In the genomic region with DNA sequence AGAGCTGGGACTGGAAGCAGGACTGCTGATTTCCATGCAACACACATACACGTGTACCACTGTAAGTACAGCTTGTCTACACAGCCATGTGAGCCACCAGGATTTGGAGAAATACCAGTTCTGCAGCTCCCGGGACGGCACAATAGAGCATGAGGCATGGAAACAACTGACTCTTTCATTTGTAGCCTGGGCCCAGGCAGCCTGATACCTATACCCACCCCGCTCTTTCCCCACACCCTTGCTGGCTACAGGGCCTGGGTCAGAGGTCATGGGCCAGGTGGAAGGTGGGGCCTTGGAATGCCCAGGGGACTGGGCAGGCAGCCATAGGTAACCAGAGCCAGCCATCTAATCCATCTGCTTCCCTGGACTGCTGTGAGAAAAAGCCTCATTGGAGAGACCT, we compare ENCODE assay signal across 2 cellular contexts.
TF ChIP-seq lines count a peak whose summit lies in the region.

No MANE protein-coding gene starts in this region.

TF ChIP-seq in IMR-90, 13 proteins besides CTCF, POLR2A, EP300 and RAD21:
- no peak for TF ChIP-seq FOS (IDR thresholded peaks at IDR 0.05; ENCODE audit: low read depth, low read length)
- no peak for TF ChIP-seq CEBPB (IDR thresholded peaks at IDR 0.05; ENCODE audit: low read depth, low read length)
- TF ChIP-seq SMC3 (IDR thresholded peaks at IDR 0.05; ENCODE audit: low read depth, low read length), result no peak
- no peak for TF ChIP-seq MAFK (IDR thresholded peaks at IDR 0.05; ENCODE audit: low read depth, low read length)
- TF ChIP-seq RFX5 (IDR thresholded peaks at IDR 0.05; ENCODE audit: low read depth, low read length), result no peak
- TF ChIP-seq, protein P1, sequence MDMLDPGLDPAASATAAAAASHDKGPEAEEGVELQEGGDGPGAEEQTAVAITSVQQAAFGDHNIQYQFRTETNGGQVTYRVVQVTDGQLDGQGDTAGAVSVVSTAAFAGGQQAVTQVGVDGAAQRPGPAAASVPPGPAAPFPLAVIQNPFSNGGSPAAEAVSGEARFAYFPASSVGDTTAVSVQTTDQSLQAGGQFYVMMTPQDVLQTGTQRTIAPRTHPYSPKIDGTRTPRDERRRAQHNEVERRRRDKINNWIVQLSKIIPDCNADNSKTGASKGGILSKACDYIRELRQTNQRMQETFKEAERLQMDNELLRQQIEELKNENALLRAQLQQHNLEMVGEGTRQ (IDR thresholded peaks at IDR 0.05; ENCODE audit: low read depth, low read length), result no peak
- TF ChIP-seq MAZ (IDR thresholded peaks at IDR 0.05; ENCODE audit: borderline replicate concordance, low read depth, low read length), result no peak
- TF ChIP-seq, protein P2, sequence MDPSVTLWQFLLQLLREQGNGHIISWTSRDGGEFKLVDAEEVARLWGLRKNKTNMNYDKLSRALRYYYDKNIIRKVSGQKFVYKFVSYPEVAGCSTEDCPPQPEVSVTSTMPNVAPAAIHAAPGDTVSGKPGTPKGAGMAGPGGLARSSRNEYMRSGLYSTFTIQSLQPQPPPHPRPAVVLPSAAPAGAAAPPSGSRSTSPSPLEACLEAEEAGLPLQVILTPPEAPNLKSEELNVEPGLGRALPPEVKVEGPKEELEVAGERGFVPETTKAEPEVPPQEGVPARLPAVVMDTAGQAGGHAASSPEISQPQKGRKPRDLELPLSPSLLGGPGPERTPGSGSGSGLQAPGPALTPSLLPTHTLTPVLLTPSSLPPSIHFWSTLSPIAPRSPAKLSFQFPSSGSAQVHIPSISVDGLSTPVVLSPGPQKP (IDR thresholded peaks at IDR 0.05; ENCODE audit: borderline replicate concordance, low read depth, low read length), result no peak
- TF ChIP-seq NFE2L2 (IDR thresholded peaks at IDR 0.05; ENCODE audit: low read depth, low read length), result no peak
- TF ChIP-seq MXI1 (IDR thresholded peaks at IDR 0.05; ENCODE audit: borderline replicate concordance, low read depth, low read length), result no peak
- no peak for TF ChIP-seq CHD1 (IDR thresholded peaks at IDR 0.05; ENCODE audit: low read depth, low read length)
- no peak for TF ChIP-seq BHLHE40 (IDR thresholded peaks at IDR 0.05; ENCODE audit: low read depth, low read length)
- no peak for TF ChIP-seq RCOR1 (IDR thresholded peaks at IDR 0.05; ENCODE audit: insufficient replicate concordance, low read length)

TF ChIP-seq in H1, 55 proteins besides CTCF, POLR2A, EP300 and RAD21:
- TF ChIP-seq CBX5 (IDR thresholded peaks at IDR 0.05; ENCODE audit: low read depth, low read length) (no peak), RNF2 (IDR thresholded peaks at IDR 0.05; ENCODE audit: borderline replicate concordance, low read depth, low read length, missing control alignments, poor library complexity, severe bottlenecking) (no peak), CHD1 (IDR thresholded peaks at IDR 0.05; ENCODE audit: low read depth, low read length) (no peak), CHD2 (IDR thresholded peaks at IDR 0.05; ENCODE audit: low read length) (no peak), RXRA (IDR thresholded peaks at IDR 0.05; ENCODE audit: insufficient read depth, low read depth, low read length) (no peak), RBBP5 (IDR thresholded peaks at IDR 0.05; ENCODE audit: borderline replicate concordance, low read depth, low read length) (no peak), HDAC6 (IDR thresholded peaks at IDR 0.05; ENCODE audit: low read depth, low read length) (no peak), EGR1 (IDR thresholded peaks at IDR 0.05; ENCODE audit: borderline replicate concordance, low read depth, low read length) (no peak), JUN (IDR thresholded peaks at IDR 0.05; ENCODE audit: low read depth, low read length) (no peak)
- TF ChIP-seq, protein P3, sequence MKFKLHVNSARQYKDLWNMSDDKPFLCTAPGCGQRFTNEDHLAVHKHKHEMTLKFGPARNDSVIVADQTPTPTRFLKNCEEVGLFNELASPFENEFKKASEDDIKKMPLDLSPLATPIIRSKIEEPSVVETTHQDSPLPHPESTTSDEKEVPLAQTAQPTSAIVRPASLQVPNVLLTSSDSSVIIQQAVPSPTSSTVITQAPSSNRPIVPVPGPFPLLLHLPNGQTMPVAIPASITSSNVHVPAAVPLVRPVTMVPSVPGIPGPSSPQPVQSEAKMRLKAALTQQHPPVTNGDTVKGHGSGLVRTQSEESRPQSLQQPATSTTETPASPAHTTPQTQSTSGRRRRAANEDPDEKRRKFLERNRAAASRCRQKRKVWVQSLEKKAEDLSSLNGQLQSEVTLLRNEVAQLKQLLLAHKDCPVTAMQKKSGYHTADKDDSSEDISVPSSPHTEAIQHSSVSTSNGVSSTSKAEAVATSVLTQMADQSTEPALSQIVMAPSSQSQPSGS (IDR thresholded peaks at IDR 0.05; ENCODE audit: low read length), result no peak
